7 cellular contexts compared by ENCODE assay signal in the genomic region with DNA sequence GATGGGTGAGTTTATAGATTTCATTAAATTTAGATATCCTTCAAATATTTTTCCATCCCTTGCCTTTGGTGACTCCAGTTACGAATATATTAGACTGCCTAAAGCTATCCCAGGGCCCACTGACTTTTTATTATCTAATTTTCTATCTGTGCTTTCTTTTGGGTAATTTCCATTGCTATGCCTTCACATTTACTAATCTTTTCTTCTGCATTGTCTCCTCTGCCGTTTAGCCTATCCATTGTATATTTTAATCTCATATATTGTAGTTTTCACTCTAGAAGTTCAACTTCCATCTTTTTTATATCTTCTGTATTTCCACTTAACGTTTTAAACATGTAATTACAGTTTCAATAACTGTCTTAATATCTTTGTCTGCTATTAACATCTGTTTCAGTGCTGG.
"Had no signal": no experiment of that assay in that cellular context is flagged by ENCODE, and none has a peak within 500 bp of the region (broad histone marks: within the 10 kb centered on the region; RNA-seq: fewer than 3 reads in every experiment).

No MANE protein-coding gene starts in this region.

- ATAC-seq: GM12878 had no signal

- FAIRE-seq: GM12878, GM12891, GM12892, GM18507, GM19239 had no signal

- H3K4me3 ChIP-seq: GM12878 had no signal

- DNase-seq: GDM1, GF-D8 had no signal
